ENCODE assay signal across 16 cellular contexts in genomic region chr14:52789118-52789517, GRCh38. TPM values are rescaled to one million over a fixed set of nuclear protein-coding genes. Genes with fewer than 3 reads are reported as not detected.
DNase-seq lines count a peak whose midpoint lies in the region; TF ChIP-seq lines count a peak whose summit lies in the region.
"Had no signal": no experiment of that assay in that cellular context is flagged by ENCODE, and none has a peak within 500 bp of the region (broad histone marks: within the 10 kb centered on the region; RNA-seq: fewer than 3 reads in every experiment).

No MANE protein-coding gene starts in this region.

- no peak for DNase-seq in activated naive CD4-positive, alpha-beta T cell treated with anti-CD3 and anti-CD28 coated beads, Interleukin-2, amount 10 ng/mL, durations not matched to agents 7 days and 5 days
- DNase-seq in activated naive CD4-positive, alpha-beta T cell treated with Interleukin-2 at 50 U/mL for 16 hours: no peak
- no peak for DNase-seq in SK-N-MC (ENCODE audit: low read depth, low spot score)
- DNase-seq in fibroblast of the aortic adventitia (ENCODE audit: low read depth): peak; percentile 5
- no peak for DNase-seq in stomach
- no peak for DNase-seq in H7
- DNase-seq in NCI-H524 (lab: John Stamatoyannopoulos, UW): no peak
- no peak for DNase-seq in ACHN
- DNase-seq: CD8-positive, alpha-beta T cell; foreskin keratinocyte; HCEC 1CT; left cardiac atrium; NCI-H1105; occipital lobe; stimulated activated CD4-positive, alpha-beta T cell treated with anti-CD3 and anti-CD28 coated beads, Interleukin-2, amount 100 ng/mL, for 24 hours; T1000 had no signal

- H3K4me1 ChIP-seq in stomach: peaks cover 0 to 40% (median 35%) of the 10 kb centered on the region in 4 donors

- H3K27me3 Mint-ChIP-seq in activated naive CD4-positive, alpha-beta T cell treated with anti-CD3 and anti-CD28 coated beads, Interleukin-2, amount 10 ng/mL, durations not matched to agents 7 days and 5 days: no peaks in the 10 kb centered on the region

- H3K4me1 Mint-ChIP-seq in activated naive CD4-positive, alpha-beta T cell treated with anti-CD3 and anti-CD28 coated beads, Interleukin-2, amount 10 ng/mL, durations not matched to agents 7 days and 5 days: peaks cover 34% of the 10 kb centered on the region

- H3K27ac ChIP-seq in SK-N-MC: no peak overlapping the region
- peak overlapping the region in 1 of 5 donors; percentile 8 for H3K27ac ChIP-seq in stomach
- H3K27ac ChIP-seq: foreskin keratinocyte had no signal

- H3K4me3 ChIP-seq in SK-N-MC (peak overlapping the region; percentile 45), fibroblast of the aortic adventitia (ENCODE audit: low read depth, low read length) (peak overlapping the region; percentile 87), stomach (peak overlapping the region in 3 of 4 donors; percentile 67 to 73 (median 73)), H7 (ENCODE audit: insufficient read depth, low read depth, low read length) (no peak overlapping the region)

- TF ChIP-seq CTCF in fibroblast of the aortic adventitia (IDR thresholded peaks at IDR 0.05; ENCODE audit: insufficient read depth, low read length): no peak
- no peak for TF ChIP-seq CTCF in stomach (IDR thresholded peaks at IDR 0.05)

- no peak overlapping the region for H3K27ac Mint-ChIP-seq in activated naive CD4-positive, alpha-beta T cell treated with anti-CD3 and anti-CD28 coated beads, Interleukin-2, amount 10 ng/mL, durations not matched to agents 7 days and 5 days
- H3K27ac Mint-ChIP-seq: CD8-positive, alpha-beta T cell had no signal

- CTCF ChIA-PET in activated naive CD4-positive, alpha-beta T cell treated with anti-CD3 and anti-CD28 coated beads, Interleukin-2, amount 10 ng/mL, durations not matched to agents 7 days and 5 days (lab: Charles Lee): no interaction called here

- 54 to 76% (median 63%) methylated on average over 2 of the region's 2 CpGs for WGBS in stomach, 5 donors

- peak overlapping the region; percentile 2 for H3K9ac ChIP-seq in SK-N-MC (ENCODE audit: insufficient read length)

- in situ Hi-C loops in ACHN (cut with HindIII; ENCODE audit: low pct_ligation_motif_present, low pct_unique_long_range_greater_than_20kb, low sequenced_read_pairs): no loop called here

- no peak for TF ChIP-seq EP300 in stomach (IDR thresholded peaks at IDR 0.05)

- H3K9me3 Mint-ChIP-seq in activated naive CD4-positive, alpha-beta T cell treated with anti-CD3 and anti-CD28 coated beads, Interleukin-2, amount 10 ng/mL, durations not matched to agents 7 days and 5 days: no peaks in the 10 kb centered on the region
- H3K9me3 Mint-ChIP-seq: CD8-positive, alpha-beta T cell had no signal

- intact Hi-C loops in stomach (cut with DNase I; ENCODE audit: low total_unique reads): no loop called here

- H3K36me3 Mint-ChIP-seq in activated naive CD4-positive, alpha-beta T cell treated with anti-CD3 and anti-CD28 coated beads, Interleukin-2, amount 10 ng/mL, durations not matched to agents 7 days and 5 days: peaks cover 9% of the 10 kb centered on the region
- H3K36me3 Mint-ChIP-seq: CD8-positive, alpha-beta T cell had no signal

- peak overlapping the region; percentile 48 for H3K4me3 Mint-ChIP-seq in activated naive CD4-positive, alpha-beta T cell treated with anti-CD3 and anti-CD28 coated beads, Interleukin-2, amount 10 ng/mL, durations not matched to agents 7 days and 5 days

- H3K36me3 ChIP-seq in SK-N-MC (ENCODE audit: insufficient read depth, low read length) (no peaks in the 10 kb centered on the region), stomach (no peaks in the 10 kb centered on the region), H7 (replicated peaks; ENCODE audit: control insufficient read depth, insufficient read depth, low read length) (no peaks in the 10 kb centered on the region)

- H3K27me3 ChIP-seq in stomach (no peaks in the 10 kb centered on the region), H7 (ENCODE audit: control insufficient read depth, insufficient read depth, low read length) (no peaks in the 10 kb centered on the region)
- H3K27me3 ChIP-seq: foreskin keratinocyte had no signal

- no peak for TF ChIP-seq POLR2A in stomach (IDR thresholded peaks at IDR 0.05)

- no peaks in the 10 kb centered on the region for H3K9me3 ChIP-seq in SK-N-MC (ENCODE audit: low read depth, low read length)
- H3K9me3 ChIP-seq in stomach: no peaks in the 10 kb centered on the region

RNA-seq across cellular contexts. Expression of gene GNPNAT1, which starts 2.3 kb away (rescaled TPM):
- total RNA-seq in fibroblast of the aortic adventitia (ENCODE audit: low replicate concordance) (26.6 and 59.9 TPM in 2 replicates), stomach (10 to 100 TPM; 22.2 to 76.8 (median 29.0) TPM)
- 10 to 100 TPM in 2 of 3 donors, 1 to 10 TPM in 1; 7.6 to 25.8 (median 24.3) TPM for polyA plus RNA-seq in stomach
- total RNA-seq in H7 (2014; rRNA removed; shearing (Covaris generic)): 25.7 and 39.6 TPM in 2 replicates

RNA-seq across cellular contexts. Expression of gene STYX, which starts 59.2 kb away (rescaled TPM):
- total RNA-seq in fibroblast of the aortic adventitia (ENCODE audit: low replicate concordance) (9.3 and 50.7 TPM in 2 replicates), stomach (10 to 100 TPM in 3 of 5 donors, 1 to 10 TPM in 2; 5.3 to 23.3 (median 12.5) TPM)
- 10 to 100 TPM in 1 of 3 donors, 1 to 10 TPM in 2; 4.8 to 11.3 (median 8.7) TPM for polyA plus RNA-seq in stomach
- 20.7 and 28.4 TPM in 2 replicates for total RNA-seq in H7 (2014; rRNA removed; shearing (Covaris generic))
